In genomic region chr12:44046732-44047417, GRCh38 we compare ENCODE assay signal across 8 cellular contexts.
"Had no signal": no experiment of that assay in that cellular context is flagged by ENCODE, and none has a peak within 500 bp of the region (broad histone marks: within the 10 kb centered on the region; RNA-seq: fewer than 3 reads in every experiment).

No MANE protein-coding gene starts in this region.

- FAIRE-seq: H54 had no signal

- H2AFZ ChIP-seq: GM23248 had no signal

- DNase-seq: GM23248, GOT3, H9, HCEC 1CT, HFFc6, KG1 had no signal

- H3K9ac ChIP-seq: GM23248 had no signal

- H3K27ac ChIP-seq: GM23248, HL-60 had no signal

- H3K4me3 ChIP-seq: GM23248 had no signal
